In genomic region chr10:44723654-44724053, GRCh38 we compare ENCODE assay signal across 14 cellular contexts.
DNase-seq lines count a peak whose midpoint lies in the region; ATAC-seq and TF ChIP-seq lines count a peak whose summit lies in the region.
"Had no signal": no experiment of that assay in that cellular context is flagged by ENCODE, and none has a peak within 500 bp of the region (broad histone marks: within the 10 kb centered on the region; RNA-seq: fewer than 3 reads in every experiment).

No MANE protein-coding gene starts in this region.

- no peak for TF ChIP-seq POLR2A in testis (IDR thresholded peaks at IDR 0.05)

- DNase-seq in GM23248: peak; percentile 96
- peak; percentile 29 for DNase-seq in astrocyte of the hippocampus (ENCODE audit: low read depth, low spot score)
- DNase-seq in right cardiac atrium: peak; percentile 44 to 66 (median 61)
- peak; percentile 56 for DNase-seq in testis
- no peak for DNase-seq in NCI-H146 (lab: John Stamatoyannopoulos, UW)
- DNase-seq: activated CD4-positive, CD25-positive, alpha-beta regulatory T cell; activated T-cell treated with anti-CD3 and anti-CD28 coated beads, Interleukin-2, amount 50 U/mL, for 1 hour; NCI-H1105 treated with DMSO at 0.1 percent for 48 hours; NCI-H526 treated with DMSO at 0.1 percent for 48 hours; retina had no signal

- peak overlapping the region; percentile 76 for H3K4me2 ChIP-seq in GM23248 (ENCODE audit: unreplicated experiment)

- peaks cover 35% of the 10 kb centered on the region for H3F3A ChIP-seq in GM23248 (ENCODE audit: insufficient read depth)

- ATAC-seq in right cardiac atrium (peak; percentile 75 to 80), HG03378 (IDR thresholded peaks at IDR 0.05; ENCODE audit: unreplicated experiment) (no peak), GM19452 (IDR thresholded peaks at IDR 0.05; ENCODE audit: unreplicated experiment) (no peak)
- ATAC-seq: body of pancreas had no signal

- no peak for TF ChIP-seq CTCF in testis (IDR thresholded peaks at IDR 0.05)

- peaks cover 32% of the 10 kb centered on the region for H3K4me1 ChIP-seq in GM23248 (ENCODE audit: insufficient read depth)
- H3K4me1 ChIP-seq in right cardiac atrium (ENCODE audit: control insufficient read depth, insufficient read depth, low read length): peaks cover 2% of the 10 kb centered on the region
- no peaks in the 10 kb centered on the region for H3K4me1 ChIP-seq in testis

- H3K9me3 ChIP-seq in GM23248 (ENCODE audit: low read depth) (no peaks in the 10 kb centered on the region), right cardiac atrium (ENCODE audit: control insufficient read depth, low read length) (no peaks in the 10 kb centered on the region), testis (no peaks in the 10 kb centered on the region)
- H3K9me3 ChIP-seq: body of pancreas, SJSA1 had no signal

- peak overlapping the region; percentile 86 for H3K27ac ChIP-seq in GM23248
- H3K27ac ChIP-seq in right cardiac atrium (ENCODE audit: low read length): no peak overlapping the region
- H3K27ac ChIP-seq in testis: no peak overlapping the region
- H3K27ac ChIP-seq: body of pancreas, SJSA1 had no signal

- H3K4me3 ChIP-seq in GM23248 (no peak overlapping the region), right cardiac atrium (ENCODE audit: low read length) (no peak overlapping the region), testis (no peak overlapping the region)
- H3K4me3 ChIP-seq: body of pancreas, SJSA1 had no signal

- H3K9me2 ChIP-seq in GM23248 (ENCODE audit: insufficient read depth): no peaks in the 10 kb centered on the region

- in situ Hi-C loops in GM23248 (cut with MboI): no loop called here

- H3K36me3 ChIP-seq in GM23248 (ENCODE audit: low read depth): no peaks in the 10 kb centered on the region
- H3K36me3 ChIP-seq in testis (ENCODE audit: low read depth, missing control alignments): no peaks in the 10 kb centered on the region
- H3K36me3 ChIP-seq: SJSA1 had no signal

- H3K9ac ChIP-seq in GM23248: no peak overlapping the region; the same call in 1 of the 2 replicates

- H3K27me3 ChIP-seq in GM23248 (replicated peaks; ENCODE audit: insufficient read depth) (no peaks in the 10 kb centered on the region), right cardiac atrium (ENCODE audit: control insufficient read depth, insufficient read depth) (no peaks in the 10 kb centered on the region), testis (no peaks in the 10 kb centered on the region)
- H3K27me3 ChIP-seq: body of pancreas, SJSA1 had no signal

- no peaks in the 10 kb centered on the region for H4K20me1 ChIP-seq in GM23248 (ENCODE audit: insufficient read depth)

- intact Hi-C loops in right cardiac atrium (cut with DNase I): no loop called here
- intact Hi-C loops in testis (cut with DNase I; ENCODE audit: low total_unique reads): no loop called here

- no peak overlapping the region for H2AFZ ChIP-seq in GM23248

- no peaks in the 10 kb centered on the region for H3K79me2 ChIP-seq in GM23248 (ENCODE audit: insufficient read depth)

- 1 to 3% methylated on average over 4 of the region's 4 CpGs for WGBS in GM23248 (ENCODE audit: low coverage in 1 of 2, low lambda C conversion rate in 2 of 2, missing lambda C conversion rate in 2 of 2), 2 experiments
- 41% methylated on average over 4 of the region's 4 CpGs for WGBS in right cardiac atrium
- WGBS in testis, 2 donors: 51 to 55% methylated on average over 4 of the region's 4 CpGs

Comparison
In these comparisons a context has a peak if more than half of its experiments do, and no peak if none do; other contexts are left out.
1. ATAC-seq: peak in right cardiac atrium (2 of 2); none in HG03378 (single experiment) and GM19452 (single experiment).